ENCODE assay signal across 18 cellular contexts in genomic region chr17:78395186-78395585, GRCh38. TPM values are rescaled to one million over a fixed set of nuclear protein-coding genes. Genes with fewer than 3 reads are reported as not detected.
DNase-seq lines count a peak whose midpoint lies in the region; ATAC-seq, FAIRE-seq and TF ChIP-seq lines count a peak whose summit lies in the region.
"Had no signal": no experiment of that assay in that cellular context is flagged by ENCODE, and none has a peak within 500 bp of the region (broad histone marks: within the 10 kb centered on the region; RNA-seq: fewer than 3 reads in every experiment).

No MANE protein-coding gene starts in this region.

- peak; percentile 68 for FAIRE-seq in endometrium (lab: Jason Lieb, UNC)
- FAIRE-seq: A549 had no signal

- WGBS in IMR-90 (ENCODE audit: extremely low coverage in 2 of 2, insufficient read length in 1 of 2), 2 experiments: no CpG with 5 or more reads among the region's 2 CpGs
- WGBS in psoas muscle, 3 donors: 76 to 84% (median 80%) methylated on average over 2 of the region's 2 CpGs

- H3K4me3 ChIP-seq in IMR-90 (ENCODE audit: insufficient read depth, low read depth, low read length) (no peak overlapping the region), psoas muscle (no peak overlapping the region), uterus (no peak overlapping the region)
- H3K4me3 ChIP-seq: A549, body of pancreas had no signal

- no peak overlapping the region for H2BK20ac ChIP-seq in IMR-90 (ENCODE audit: low read depth, low read length)

- no peak overlapping the region for H4K5ac ChIP-seq in IMR-90 (ENCODE audit: low read depth, low read length)

- H3K27ac Mint-ChIP-seq in activated T-cell treated with anti-CD3 and anti-CD28 coated beads, Interleukin-2, amount 50 U/mL, for 24 hours: peak overlapping the region; percentile 64
- H3K27ac Mint-ChIP-seq: activated naive CD4-positive, alpha-beta T cell treated with anti-CD3 and anti-CD28 coated beads, Interleukin-2, amount 10 ng/mL, durations not matched to agents 7 days and 5 days had no signal

- dilution Hi-C loops in IMR-90 (cut with HindIII; ENCODE audit: low sequenced_read_pairs, unreplicated experiment): no loop called here

- peak overlapping the region; percentile 16; the same call in 1 of the 2 replicates for H3K4ac ChIP-seq in IMR-90 (ENCODE audit: low read depth, low read length)

- no peak overlapping the region for H2BK15ac ChIP-seq in IMR-90 (ENCODE audit: low read depth, low read length)

- no peak overlapping the region for H3K4me2 ChIP-seq in IMR-90 (ENCODE audit: low read depth, low read length)
- H3K4me2 ChIP-seq: A549 had no signal

- TF ChIP-seq CTCF in IMR-90 (conservative IDR thresholded peaks at IDR 0.05; ENCODE audit: low read depth, low read length) (no peak), psoas muscle (IDR thresholded peaks at IDR 0.05) (no peak), uterus (IDR thresholded peaks at IDR 0.05) (no peak)

- no peak for ATAC-seq in IMR-90 (ENCODE audit: low read depth)
- no peak for ATAC-seq in psoas muscle
- ATAC-seq in activated CD4-positive, CD25-positive, alpha-beta regulatory T cell treated with anti-CD3 and anti-CD28 coated beads, Interleukin-2, amount 50 U/mL, for 24 hours: no peak
- ATAC-seq: A549, body of pancreas had no signal

- H3K27me3 ChIP-seq in IMR-90 (ENCODE audit: control insufficient read depth, insufficient read depth, low read length) (no peaks in the 10 kb centered on the region), psoas muscle (ENCODE audit: insufficient read depth in 3 of 3, low read length in 2 of 3) (no peaks in the 10 kb centered on the region), uterus (no peaks in the 10 kb centered on the region)
- H3K27me3 ChIP-seq: BE2C, body of pancreas had no signal

- H3K36me3 Mint-ChIP-seq in activated T-cell treated with anti-CD3 and anti-CD28 coated beads, Interleukin-2, amount 50 U/mL, for 24 hours (ENCODE audit: low read depth): peaks cover 97% of the 10 kb centered on the region

- no peak overlapping the region for H4K91ac ChIP-seq in IMR-90 (ENCODE audit: insufficient read depth, low read depth, low read length)

- H2AK5ac ChIP-seq in IMR-90 (ENCODE audit: low read depth, low read length): peak overlapping the region; percentile 51; the same call in 1 of the 2 replicates

- H3K4me3 Mint-ChIP-seq in activated T-cell treated with anti-CD3 and anti-CD28 coated beads, Interleukin-2, amount 50 U/mL, for 24 hours: no peak overlapping the region
- H3K4me3 Mint-ChIP-seq: activated naive CD4-positive, alpha-beta T cell treated with anti-CD3 and anti-CD28 coated beads, Interleukin-2, amount 10 ng/mL, durations not matched to agents 7 days and 5 days had no signal

- POLR2A ChIA-PET in IMR-90 (lab: Charles Lee; ENCODE audit: unreplicated experiment): no interaction called here

- no peak overlapping the region for H4K8ac ChIP-seq in IMR-90 (ENCODE audit: low read depth in 2 of 2, low read length in 2 of 2)

- no peaks in the 10 kb centered on the region for H3K27me3 Mint-ChIP-seq in activated T-cell treated with anti-CD3 and anti-CD28 coated beads, Interleukin-2, amount 50 U/mL, for 24 hours
- H3K27me3 Mint-ChIP-seq: activated naive CD4-positive, alpha-beta T cell treated with anti-CD3 and anti-CD28 coated beads, Interleukin-2, amount 10 ng/mL, durations not matched to agents 7 days and 5 days had no signal

- no TSS peak for BruUV-seq in IMR-90 (replicated peaks; lab: Mats Ljungman, UMichigan)

- no peak overlapping the region for H2BK5ac ChIP-seq in IMR-90 (ENCODE audit: low read depth, low read length, poor library complexity, severe bottlenecking)

- DNase-seq in activated T-cell treated with anti-CD3 and anti-CD28 coated beads, Interleukin-2, amount 50 U/mL, for 24 hours: no peak
- DNase-seq in activated T-cell treated with anti-CD3 and anti-CD28 coated beads for 4 hours (no peak), IMR-90 (no peak), psoas muscle (no peak), uterus (no peak)
- DNase-seq in activated CD4-positive, CD25-positive, alpha-beta regulatory T cell (lab: John Stamatoyannopoulos, UW): no peak
- DNase-seq: activated CD4-positive, alpha-beta T cell treated with anti-CD3 and anti-CD28 coated beads for 4 hours; activated naive CD4-positive, alpha-beta T cell treated with anti-CD3 and anti-CD28 coated beads, Interleukin-2, amount 10 ng/mL, durations not matched to agents 7 days and 5 days; BE2C; body of pancreas; head of caudate nucleus; NCI-H2107; NCI-H524; retina; substantia nigra had no signal

- H4K20me1 ChIP-seq in IMR-90 (ENCODE audit: insufficient read depth, low read length): peaks cover 40% of the 10 kb centered on the region

- H3K14ac ChIP-seq in IMR-90 (replicated peaks; ENCODE audit: low read depth, low read length): no peak overlapping the region

- no peak overlapping the region for H2AK9ac ChIP-seq in IMR-90 (replicated peaks; ENCODE audit: low read depth, low read length, poor library complexity)

- TF ChIP-seq RAD21 in IMR-90 (IDR thresholded peaks at IDR 0.05; ENCODE audit: low read length): no peak

- no peak overlapping the region for H3K56ac ChIP-seq in IMR-90 (ENCODE audit: extremely low read depth, insufficient read depth, low read length)

- no peak overlapping the region for H3K23ac ChIP-seq in IMR-90 (ENCODE audit: low read depth, low read length)

- no peak overlapping the region for H2BK120ac ChIP-seq in IMR-90 (ENCODE audit: low read depth, low read length)

- intact Hi-C loops in IMR-90 (cut with micrococcal nuclease): no loop called here
- intact Hi-C loops in psoas muscle (cut with DNase I): no loop called here
- intact Hi-C loops in uterus (cut with DNase I; ENCODE audit: low total_unique reads): no loop called here

- peaks cover 48 to 87% of the 10 kb centered on the region in 2 experiments for H3K79me1 ChIP-seq in IMR-90 (ENCODE audit: low read depth in 1 of 2, low read length in 2 of 2)

- no peak for TF ChIP-seq POLR2A in IMR-90 (IDR thresholded peaks at IDR 0.05; ENCODE audit: low read depth, low read length)
- no peak for TF ChIP-seq POLR2A in uterus (IDR thresholded peaks at IDR 0.05)

- H3K9me3 ChIP-seq in IMR-90 (ENCODE audit: control insufficient read depth, insufficient read depth, low read length): no peaks in the 10 kb centered on the region
- H3K9me3 ChIP-seq in psoas muscle: no peaks in the 10 kb centered on the region
- no peaks in the 10 kb centered on the region for H3K9me3 ChIP-seq in uterus
- H3K9me3 ChIP-seq: A549, BE2C, body of pancreas had no signal

- H3K4me1 ChIP-seq in IMR-90 (ENCODE audit: control insufficient read depth, insufficient read depth, low read length) (peaks cover 24% of the 10 kb centered on the region), psoas muscle (peaks cover 73% of the 10 kb centered on the region), uterus (peaks cover 0 to 8% of the 10 kb centered on the region in 2 donors)
- H3K4me1 ChIP-seq: BE2C had no signal

- no peaks in the 10 kb centered on the region for H3K9me3 Mint-ChIP-seq in activated T-cell treated with anti-CD3 and anti-CD28 coated beads, Interleukin-2, amount 50 U/mL, for 24 hours
- H3K9me3 Mint-ChIP-seq: activated naive CD4-positive, alpha-beta T cell treated with anti-CD3 and anti-CD28 coated beads, Interleukin-2, amount 10 ng/mL, durations not matched to agents 7 days and 5 days had no signal

- in situ Hi-C loops in IMR-90 (cut with MboI; ENCODE audit: low sequenced_read_pairs): no loop called here

- H3K18ac ChIP-seq in IMR-90 (ENCODE audit: low read depth, low read length): no peak overlapping the region

- H3K9me1 ChIP-seq in IMR-90 (ENCODE audit: insufficient read depth, low read length): peaks cover 49% of the 10 kb centered on the region

- H3K36me3 ChIP-seq in IMR-90 (ENCODE audit: control insufficient read depth, insufficient read depth, low read length) (peaks cover 42% of the 10 kb centered on the region), psoas muscle (ENCODE audit: insufficient read depth in 1 of 2, low read depth in 1 of 2) (peaks cover 4 to 49% of the 10 kb centered on the region in 2 donors), uterus (no peaks in the 10 kb centered on the region)

- H3K4me1 Mint-ChIP-seq in activated T-cell treated with anti-CD3 and anti-CD28 coated beads, Interleukin-2, amount 50 U/mL, for 24 hours (ENCODE audit: low read depth): peaks cover 39% of the 10 kb centered on the region

- H3K27ac ChIP-seq in IMR-90 (ENCODE audit: insufficient read depth, low read length) (no peak overlapping the region), psoas muscle (peak overlapping the region; percentile 97), uterus (no peak overlapping the region)
- H3K27ac ChIP-seq: A549, body of pancreas had no signal

- no peak overlapping the region for H2AFZ ChIP-seq in IMR-90 (replicated peaks; ENCODE audit: low read length, poor library complexity)

- CTCF ChIA-PET in IMR-90 (lab: Yijun Ruan, JAX): no interaction called here

- H3K9ac ChIP-seq in IMR-90 (ENCODE audit: low read depth, low read length): no peak overlapping the region

TF ChIP-seq in IMR-90, 13 proteins besides CTCF, POLR2A, EP300 and RAD21 (continues in another document):
- TF ChIP-seq MAZ (IDR thresholded peaks at IDR 0.05; ENCODE audit: borderline replicate concordance, low read depth, low read length): no peak
- TF ChIP-seq FOS (IDR thresholded peaks at IDR 0.05; ENCODE audit: low read depth, low read length): no peak
- TF ChIP-seq BHLHE40 (IDR thresholded peaks at IDR 0.05; ENCODE audit: low read depth, low read length): no peak
- no peak for TF ChIP-seq RCOR1 (IDR thresholded peaks at IDR 0.05; ENCODE audit: insufficient replicate concordance, low read length)
- TF ChIP-seq MAFK (IDR thresholded peaks at IDR 0.05; ENCODE audit: low read depth, low read length): no peak
- TF ChIP-seq CHD1 (IDR thresholded peaks at IDR 0.05; ENCODE audit: low read depth, low read length): no peak
- TF ChIP-seq RFX5 (IDR thresholded peaks at IDR 0.05; ENCODE audit: low read depth, low read length): no peak
- no peak for TF ChIP-seq NFE2L2 (IDR thresholded peaks at IDR 0.05; ENCODE audit: low read depth, low read length)
- TF ChIP-seq MXI1 (IDR thresholded peaks at IDR 0.05; ENCODE audit: borderline replicate concordance, low read depth, low read length): no peak

RNA-seq across cellular contexts. Expression of gene PGS1, which starts 16.7 kb away (rescaled TPM):
- total RNA-seq in IMR-90 (2012; rRNA removed): 14.4 and 18.5 TPM in 2 replicates
- polyA plus RNA-seq in IMR-90 (2012; rRNA removed): 35.5 and 43.2 TPM in 2 replicates
- 26.3 and 45.8 TPM in 2 replicates for polyA plus RNA-seq in IMR-90 (2012; cell fraction: cytosol; rRNA removed)
- 189 and 191 TPM in 2 replicates for polyA plus RNA-seq in IMR-90 (2012; cell fraction: nucleus; rRNA removed; ENCODE audit: low replicate concordance)
- 10 to 100 TPM; 15.0 to 24.2 (median 20.3) TPM for total RNA-seq in psoas muscle
- polyA plus RNA-seq in psoas muscle: 10 to 100 TPM; 10.2 to 16.3 (median 15.5) TPM
- total RNA-seq in uterus: 10 to 100 TPM; 12.9 to 75.4 (median 63.1) TPM

RNA-seq across cellular contexts. Expression of gene SOCS3, which starts 35.3 kb away (rescaled TPM):
- total RNA-seq in IMR-90 (2012; rRNA removed) (19.7 and 19.9 TPM in 2 replicates), psoas muscle (10 to 100 TPM in 3 of 4 donors, 1 to 10 TPM in 1; 8.5 to 43.5 (median 23.6) TPM), uterus (100 to 1,000 TPM in 1 of 4 donors, 10 to 100 TPM in 3; 20.9 to 101 (median 39.5) TPM)
- polyA plus RNA-seq in IMR-90 (2012; rRNA removed) (18.3 and 19.2 TPM in 2 replicates), psoas muscle (10 to 100 TPM in 1 of 3 donors, 1 to 10 TPM in 2; 5.3 to 24.4 (median 7.5) TPM)
- 29.0 and 102 TPM in 2 replicates for polyA plus RNA-seq in IMR-90 (2012; cell fraction: cytosol; rRNA removed)
- polyA plus RNA-seq in IMR-90 (2012; cell fraction: nucleus; rRNA removed; ENCODE audit: low replicate concordance): 163 and 202 TPM in 2 replicates
